In the genomic region with DNA sequence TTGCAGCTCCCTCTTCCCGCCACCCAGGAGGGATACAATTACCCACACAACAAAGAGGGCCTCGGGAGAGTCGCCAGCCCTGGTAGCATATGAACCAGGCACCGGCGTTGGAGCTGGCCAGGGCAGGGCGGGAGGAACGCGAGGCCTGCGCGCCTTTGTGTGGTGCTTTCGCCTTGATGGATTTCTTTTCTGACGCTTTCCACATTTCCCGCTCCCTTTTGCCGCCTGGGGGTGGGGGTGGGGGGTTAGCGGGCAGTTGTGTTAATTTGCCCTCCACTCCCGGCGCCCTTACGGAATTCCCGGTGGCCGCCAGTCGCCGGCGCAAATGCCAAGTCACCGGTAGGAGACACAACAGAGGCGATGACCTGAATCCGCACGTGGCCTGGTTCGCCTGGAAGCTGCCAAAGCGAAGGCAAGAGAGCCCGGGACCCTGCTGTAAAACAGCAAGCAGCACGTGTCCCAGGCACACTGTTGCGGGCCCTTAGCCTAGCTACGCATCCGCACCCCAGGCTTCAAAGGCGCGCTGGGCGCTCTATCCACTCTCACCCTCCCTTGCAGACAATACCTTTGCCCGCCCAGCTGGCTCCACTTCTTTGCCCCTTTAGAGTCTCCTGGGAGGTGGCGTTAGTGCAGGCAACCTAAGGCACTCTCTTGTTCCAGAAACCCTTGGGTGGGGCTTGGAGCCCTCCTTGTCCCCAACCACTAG, we compare ENCODE assay signal across 13 cellular contexts. TPM values are rescaled to one million over a fixed set of nuclear protein-coding genes. Genes with fewer than 3 reads are reported as not detected.
A peak's percentile ranks its signal among the peaks of the same experiment; 100 is the strongest.
DNase-seq lines count a peak whose midpoint lies in the region; ATAC-seq, FAIRE-seq and TF ChIP-seq lines count a peak whose summit lies in the region.
"Had no signal": no experiment of that assay in that cellular context is flagged by ENCODE, and none has a peak within 500 bp of the region (broad histone marks: within the 10 kb centered on the region; RNA-seq: fewer than 3 reads in every experiment).

No MANE protein-coding gene starts in this region.

- no peak for TF ChIP-seq RAD21 in liver (IDR thresholded peaks at IDR 0.05)
- TF ChIP-seq RAD21 in HepG2 (CRISPR knock-in tag; IDR thresholded peaks at IDR 0.05), result no peak

- H3K27me3 ChIP-seq in liver (ENCODE audit: control insufficient read depth in 4 of 4, insufficient read depth in 4 of 4, low read length in 3 of 4) (peaks cover 0 to 35% (median 18%) of the 10 kb centered on the region in 4 donors), HepG2 (ENCODE audit: control insufficient read depth in 1 of 2, insufficient read depth in 2 of 2, low read length in 2 of 2) (peaks cover 19 to 77% of the 10 kb centered on the region in 2 experiments), muscle layer of duodenum (ENCODE audit: low read depth, low read length) (peaks cover 79% of the 10 kb centered on the region), upper lobe of left lung (peaks cover 2 to 84% (median 61%) of the 10 kb centered on the region in 4 donors)

- H3K9ac ChIP-seq in liver (ENCODE audit: low read depth in 1 of 2, low read length in 2 of 2) (no peak overlapping the region), HepG2 (ENCODE audit: insufficient read depth, low read depth, low read length) (no peak overlapping the region)

- DNase-seq in HepG2 (ENCODE audit: low spot score) (no peak), upper lobe of left lung (peak in 1 of 2 donors; percentile 67), AML-193 (lab: John Stamatoyannopoulos, UW) (no peak)
- no peak for DNase-seq in activated naive CD8-positive, alpha-beta T cell treated with anti-CD3 and anti-CD28 coated beads, Interleukin-2, amount 50 U/mL, for 24 hours
- DNase-seq: COR-L47; KBM-7; NK-92 treated with Interleukin-12 subunit alpha and Interleukin-12 subunit beta, amount 100 ng/mL, for 24 hours had no signal

- H2AFZ ChIP-seq in HepG2 (ENCODE audit: low read length), result no peak overlapping the region

- no peaks in the 10 kb centered on the region for H3K36me3 ChIP-seq in liver (ENCODE audit: control insufficient read depth in 4 of 4, insufficient read depth in 3 of 4, low read depth in 1 of 4, low read length in 3 of 4)
- H3K36me3 ChIP-seq in HepG2 (replicated peaks in 1 of 2; ENCODE audit: control insufficient read depth in 1 of 2, insufficient read depth in 2 of 2, low read length in 2 of 2), result no peaks in the 10 kb centered on the region
- H3K36me3 ChIP-seq in muscle layer of duodenum (ENCODE audit: control insufficient read depth in 1 of 2, insufficient read depth in 2 of 2, low read length in 2 of 2), result no peaks in the 10 kb centered on the region
- H3K36me3 ChIP-seq in upper lobe of left lung, result no peaks in the 10 kb centered on the region
- H3K36me3 ChIP-seq: pancreas had no signal

- no peaks in the 10 kb centered on the region; the same call in 1 of the 2 replicates for H4K20me1 ChIP-seq in HepG2 (ENCODE audit: insufficient read depth, low read length)

- TF ChIP-seq EP300 in HepG2 (IDR thresholded peaks at IDR 0.05; ENCODE audit: low read depth in 2 of 2, low read length in 2 of 2) (no peak), HepG2 (CRISPR knock-in tag; IDR thresholded peaks at IDR 0.05; ENCODE audit: borderline replicate concordance) (no peak), upper lobe of left lung (IDR thresholded peaks at IDR 0.05) (no peak)

- no peaks in the 10 kb centered on the region for H3K9me3 Mint-ChIP-seq in activated naive CD8-positive, alpha-beta T cell treated with anti-CD3 and anti-CD28 coated beads, Interleukin-2, amount 50 U/mL, for 24 hours

- POLR2A ChIA-PET in HepG2 (lab: Yijun Ruan, JAX), result no interaction called here

- H3K9me3 ChIP-seq in liver (ENCODE audit: control insufficient read depth in 4 of 4, low read length in 3 of 4) (no peaks in the 10 kb centered on the region), HepG2 (ENCODE audit: low read length) (no peaks in the 10 kb centered on the region), muscle layer of duodenum (ENCODE audit: control insufficient read depth in 1 of 2, low read length in 2 of 2) (peaks cover 0 to 9% of the 10 kb centered on the region in 2 donors), upper lobe of left lung (no peaks in the 10 kb centered on the region)
- H3K9me3 ChIP-seq: pancreas had no signal

- H3K36me3 Mint-ChIP-seq in activated naive CD8-positive, alpha-beta T cell treated with anti-CD3 and anti-CD28 coated beads, Interleukin-2, amount 50 U/mL, for 24 hours (ENCODE audit: low read depth), result peaks cover 2% of the 10 kb centered on the region

- TF ChIP-seq POLR2A in HepG2 (IDR thresholded peaks at IDR 0.05; ENCODE audit: insufficient read depth in 1 of 2, low read depth in 2 of 2, low read length in 2 of 2) (no peak), upper lobe of left lung (IDR thresholded peaks at IDR 0.05) (no peak)

- in situ Hi-C loops in HepG2 (cut with HindIII; ENCODE audit: extremely low pct_ligation_motif_present, low pct_unique_long_range_greater_than_20kb), result loop anchor here (5.0 to 10.0 kb wide), 2 partner anchors 448 to 585 kb away; no protein-coding TSS in a partner anchor

- ATAC-seq in HepG2, result no peak
- ATAC-seq in activated naive CD8-positive, alpha-beta T cell treated with anti-CD3 and anti-CD28 coated beads, Interleukin-2, amount 50 U/mL, for 24 hours, result no peak
- no peak for ATAC-seq in upper lobe of left lung (ENCODE audit: low FRiP score in 2 of 2)
- no peak for ATAC-seq in GM21390 (IDR thresholded peaks at IDR 0.05; ENCODE audit: unreplicated experiment)
- no peak for ATAC-seq in HG02798 (IDR thresholded peaks at IDR 0.05; ENCODE audit: poor library complexity, unreplicated experiment)
- ATAC-seq: pancreas had no signal

- intact Hi-C loops in HepG2 (cut with micrococcal nuclease; ENCODE audit: unreplicated experiment), result no loop called here

- peaks cover 86% of the 10 kb centered on the region for H3K27me3 Mint-ChIP-seq in activated naive CD8-positive, alpha-beta T cell treated with anti-CD3 and anti-CD28 coated beads, Interleukin-2, amount 50 U/mL, for 24 hours

- no peak overlapping the region for H3K4me2 ChIP-seq in HepG2 (ENCODE audit: low read depth, low read length)

- H3K79me2 ChIP-seq in HepG2 (ENCODE audit: insufficient read depth, low read length), result no peaks in the 10 kb centered on the region

- 17% methylated on average over 39 of the region's 39 CpGs for whole genome bisulfite sequencing in liver
- 84% methylated on average over 39 of the region's 39 CpGs for WGBS in HepG2 (ENCODE audit: low lambda C conversion rate)
- 17 to 19% methylated on average over 7 to 39 of the region's 39 CpGs for WGBS in upper lobe of left lung, 2 donors

- CTCF ChIA-PET in HepG2 (lab: Yijun Ruan, JAX; ENCODE audit: low intra/inter-chr PET ratio, low total read pairs), result no interaction called here

- peaks cover 55% of the 10 kb centered on the region for H3K4me1 Mint-ChIP-seq in activated naive CD8-positive, alpha-beta T cell treated with anti-CD3 and anti-CD28 coated beads, Interleukin-2, amount 50 U/mL, for 24 hours

- H3K4me3 ChIP-seq in liver (ENCODE audit: low read depth in 1 of 3, low read length in 3 of 3), result peak overlapping the region in 2 of 3 donors; percentile 35 to 58
- H3K4me3 ChIP-seq in HepG2 (replicated peaks in 1 of 3; ENCODE audit: insufficient read depth in 1 of 3, low read depth in 2 of 3, low read length in 3 of 3), result no peak overlapping the region
- peak overlapping the region; percentile 49 to 56 for H3K4me3 ChIP-seq in muscle layer of duodenum (ENCODE audit: low read depth in 1 of 2, low read length in 2 of 2)
- peak overlapping the region in 3 of 4 donors; percentile 12 to 39 (median 38) for H3K4me3 ChIP-seq in upper lobe of left lung

- H3K4me1 ChIP-seq in liver (ENCODE audit: control insufficient read depth in 4 of 4, insufficient read depth in 4 of 4, low read length in 3 of 4) (peaks cover 21 to 74% (median 68%) of the 10 kb centered on the region in 4 donors), HepG2 (ENCODE audit: insufficient read depth, low read length) (peaks cover 27% of the 10 kb centered on the region), muscle layer of duodenum (ENCODE audit: control insufficient read depth in 1 of 2, insufficient read depth in 2 of 2, low read length in 2 of 2) (peaks cover 17 to 82% of the 10 kb centered on the region in 2 donors), upper lobe of left lung (peaks cover 75 to 84% (median 80%) of the 10 kb centered on the region in 4 donors)

- H3K4me3 Mint-ChIP-seq in activated naive CD8-positive, alpha-beta T cell treated with anti-CD3 and anti-CD28 coated beads, Interleukin-2, amount 50 U/mL, for 24 hours, result peak overlapping the region; percentile 60

- BruUV-seq in HepG2 (replicated peaks; lab: Mats Ljungman, UMichigan), result no TSS peak

- H3K27ac ChIP-seq in liver (ENCODE audit: low read depth in 1 of 2, low read length in 2 of 2) (no peak overlapping the region), HepG2 (ENCODE audit: extremely low read length, insufficient read depth, low read length) (no peak overlapping the region), muscle layer of duodenum (ENCODE audit: low read length) (no peak overlapping the region), upper lobe of left lung (no peak overlapping the region)
- H3K27ac ChIP-seq: pancreas had no signal

- H3K27ac Mint-ChIP-seq in activated naive CD8-positive, alpha-beta T cell treated with anti-CD3 and anti-CD28 coated beads, Interleukin-2, amount 50 U/mL, for 24 hours, result no peak overlapping the region

- no peak for FAIRE-seq in HepG2 (lab: Jason Lieb, UNC)
- FAIRE-seq: pancreas had no signal

- TF ChIP-seq CTCF in liver (IDR thresholded peaks at IDR 0.05; ENCODE audit: low read depth, low read length, missing input control) (no peak), HepG2 (CRISPR knock-in tag; IDR thresholded peaks at IDR 0.05) (no peak), upper lobe of left lung (IDR thresholded peaks at IDR 0.05) (no peak)

RNA-seq across cellular contexts. Expression of a gene that starts 3.4 kb away (rescaled TPM):
- total RNA-seq in liver, result under 1 TPM; 0.08 to 0.19 TPM
- polyA plus RNA-seq in liver, result not detected
- 0.09 TPM in 1 of 2 replicates, not detected in the other for total RNA-seq in HepG2 (2016; rRNA removed; fragmentation: Illumina TruSeq; extraction: Trizol)
- not detected in 2 replicates for total RNA-seq in HepG2 (2016; cell fraction: cytosol; rRNA removed; fragmentation: Illumina TruSeq; extraction: Trizol; ENCODE audit: low read depth)
- total RNA-seq in HepG2 (2016; cell fraction: insoluble cytoplasmic fraction; rRNA removed; fragmentation: Illumina TruSeq; extraction: Trizol), result not detected in 2 replicates
- total RNA-seq in HepG2 (2016; cell fraction: membrane; rRNA removed; fragmentation: Illumina TruSeq; extraction: Trizol), result not detected in 2 replicates
- total RNA-seq in HepG2 (2016; cell fraction: nucleus; rRNA removed; fragmentation: Illumina TruSeq; extraction: Trizol), result not detected in 2 replicates
- 0.13 TPM in 1 of 2 replicates, not detected in the other for polyA plus RNA-seq in HepG2 (2011; rRNA removed)
- 0.23 TPM in 1 of 2 replicates, not detected in the other for polyA plus RNA-seq in HepG2 (2011; cell fraction: cytosol; rRNA removed)
- polyA plus RNA-seq in HepG2 (2011; cell fraction: nucleus; rRNA removed), result 0.24 and 0.31 TPM in 2 replicates
- polyA plus RNA-seq in HepG2 (2012), result 0.17 and 1.2 TPM in 2 replicates
- not detected in 2 replicates for polyA plus RNA-seq in HepG2 (2016; cell fraction: cytosol; fragmentation: Illumina TruSeq; extraction: Trizol; ENCODE audit: low read depth)
- polyA plus RNA-seq in HepG2 (2016; cell fraction: insoluble cytoplasmic fraction; fragmentation: Illumina TruSeq; extraction: Trizol; ENCODE audit: low read depth), result not detected in 2 replicates
- polyA plus RNA-seq in HepG2 (2016; cell fraction: membrane; fragmentation: Illumina TruSeq; extraction: Trizol; ENCODE audit: low read depth), result not detected in 2 replicates
- polyA plus RNA-seq in HepG2 (2016; cell fraction: nucleus; fragmentation: Illumina TruSeq; extraction: Trizol; ENCODE audit: insufficient read depth, low read depth), result 0.17 TPM in 1 of 2 replicates, not detected in the other
- polyA minus RNA-seq in HepG2 (2011; rRNA and poly(A)+ RNA removed; ENCODE audit: low replicate concordance), result 3.5 TPM in 1 of 2 replicates, not detected in the other
- polyA minus RNA-seq in HepG2 (2011; cell fraction: cytosol; rRNA and poly(A)+ RNA removed), result not detected in 2 replicates
- polyA minus RNA-seq in HepG2 (2011; cell fraction: nucleus; rRNA and poly(A)+ RNA removed), result not detected in 2 replicates
- total RNA-seq in upper lobe of left lung, result under 1 TPM in 2 of 6 donors, not detected in 4; 0.29 to 0.79 TPM

RNA-seq across cellular contexts. Expression of a gene that starts 49.9 kb away (rescaled TPM):
- total RNA-seq in liver (under 1 TPM in 1 of 2 donors, not detected in 1; 0.42 TPM), HepG2 (2016; rRNA removed; fragmentation: Illumina TruSeq; extraction: Trizol) (not detected in 2 replicates), upper lobe of left lung (10 to 100 TPM in 1 of 6 donors, 1 to 10 TPM in 5; 1.6 to 19.7 (median 4.3) TPM)
- polyA plus RNA-seq in liver (1 to 10 TPM in 1 of 2 donors, under 1 TPM in 1; 0.39 to 3.0 TPM), HepG2 (2011; rRNA removed) (not detected in 2 replicates)
- total RNA-seq in HepG2 (2016; cell fraction: cytosol; rRNA removed; fragmentation: Illumina TruSeq; extraction: Trizol; ENCODE audit: low read depth), result not detected in 2 replicates
- total RNA-seq in HepG2 (2016; cell fraction: insoluble cytoplasmic fraction; rRNA removed; fragmentation: Illumina TruSeq; extraction: Trizol), result not detected in 2 replicates
- not detected in 2 replicates for total RNA-seq in HepG2 (2016; cell fraction: membrane; rRNA removed; fragmentation: Illumina TruSeq; extraction: Trizol)
- total RNA-seq in HepG2 (2016; cell fraction: nucleus; rRNA removed; fragmentation: Illumina TruSeq; extraction: Trizol), result not detected in 2 replicates
- not detected in 2 replicates for polyA plus RNA-seq in HepG2 (2011; cell fraction: cytosol; rRNA removed)
- not detected in 2 replicates for polyA plus RNA-seq in HepG2 (2011; cell fraction: nucleus; rRNA removed)
- not detected in 2 replicates for polyA plus RNA-seq in HepG2 (2012)
- polyA plus RNA-seq in HepG2 (2016; cell fraction: cytosol; fragmentation: Illumina TruSeq; extraction: Trizol; ENCODE audit: low read depth), result not detected in 2 replicates
- polyA plus RNA-seq in HepG2 (2016; cell fraction: insoluble cytoplasmic fraction; fragmentation: Illumina TruSeq; extraction: Trizol; ENCODE audit: low read depth), result not detected in 2 replicates
- not detected in 2 replicates for polyA plus RNA-seq in HepG2 (2016; cell fraction: membrane; fragmentation: Illumina TruSeq; extraction: Trizol; ENCODE audit: low read depth)
- polyA plus RNA-seq in HepG2 (2016; cell fraction: nucleus; fragmentation: Illumina TruSeq; extraction: Trizol; ENCODE audit: insufficient read depth, low read depth), result not detected in 2 replicates
- not detected in 2 replicates for polyA minus RNA-seq in HepG2 (2011; rRNA and poly(A)+ RNA removed; ENCODE audit: low replicate concordance)
- polyA minus RNA-seq in HepG2 (2011; cell fraction: cytosol; rRNA and poly(A)+ RNA removed), result not detected in 2 replicates
- polyA minus RNA-seq in HepG2 (2011; cell fraction: nucleus; rRNA and poly(A)+ RNA removed), result not detected in 2 replicates
- total RNA-seq: glomerular endothelial cell had no signal

Comparison
In these comparisons a context has a peak if more than half of its experiments do, and no peak if none do; other contexts are left out.
1. H3K4me3 ChIP-seq: peak in liver (2 of 3), muscle layer of duodenum (2 of 2) and upper lobe of left lung (3 of 4); none in HepG2 (0 of 3).